ENCODE assay signal across 8 cellular contexts in the genomic region with DNA sequence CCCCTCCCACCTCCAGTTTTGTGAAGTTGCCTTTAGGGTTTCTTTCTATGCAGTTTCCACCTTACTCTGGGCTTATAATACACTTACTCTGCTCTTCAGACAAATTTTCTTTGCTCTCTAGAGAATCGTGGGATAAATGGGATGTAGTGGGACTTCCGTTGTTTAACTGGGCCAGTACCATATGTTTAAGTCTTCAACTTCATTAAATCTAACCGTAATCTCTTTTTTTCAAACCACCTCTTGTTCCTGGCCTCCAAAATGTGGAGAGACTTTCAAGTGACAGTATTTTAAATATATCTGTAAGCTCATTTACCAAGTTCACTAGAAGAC. TPM values are rescaled to one million over a fixed set of nuclear protein-coding genes. Genes with fewer than 3 reads are reported as not detected.
DNase-seq lines count a peak whose midpoint lies in the region; ATAC-seq and TF ChIP-seq lines count a peak whose summit lies in the region.

No MANE protein-coding gene starts in this region.

- WGBS in hepatocyte (ENCODE audit: low lambda C conversion rate, missing lambda C conversion rate): 1% methylated on average over 3 of the region's 3 CpGs

- H2AFZ ChIP-seq in hepatocyte: peak overlapping the region; percentile 22

- H3K4me1 Mint-ChIP-seq in stimulated activated naive CD8-positive, alpha-beta T cell treated with anti-CD3 and anti-CD28 coated beads, Interleukin-15, amount 100 ng/mL, for 72 hours: peaks cover 20% of the 10 kb centered on the region

- peak overlapping the region; percentile 81 for H3K4me2 ChIP-seq in hepatocyte

- DNase-seq in NCI-H146 treated with DMSO at 0.1 percent for 48 hours (lab: John Stamatoyannopoulos, UW; ENCODE audit: unreplicated experiment): peak; percentile 41
- DNase-seq in NCI-H146 (lab: John Stamatoyannopoulos, UW): no peak
- no peak for DNase-seq in hepatocyte (ENCODE audit: low spot score)
- DNase-seq in stimulated activated naive CD8-positive, alpha-beta T cell treated with anti-CD3 and anti-CD28 coated beads, Interleukin-15, amount 100 ng/mL, for 72 hours: no peak
- no peak for DNase-seq in retina
- DNase-seq in DMS53 treated with DMSO at 0.1 percent for 48 hours (lab: John Stamatoyannopoulos, UW; ENCODE audit: unreplicated experiment): no peak

- no peaks in the 10 kb centered on the region for H3K36me3 ChIP-seq in hepatocyte (replicated peaks; ENCODE audit: insufficient read depth, low read depth)

- H4K20me1 ChIP-seq in hepatocyte (ENCODE audit: insufficient read depth, poor library complexity, severe bottlenecking): peaks cover 5% of the 10 kb centered on the region

- no peak for ATAC-seq in stimulated activated naive CD8-positive, alpha-beta T cell treated with anti-CD3 and anti-CD28 coated beads, Interleukin-15, amount 100 ng/mL, for 72 hours
- no peak for ATAC-seq in HG03025 (IDR thresholded peaks at IDR 0.05; ENCODE audit: low FRiP score, unreplicated experiment)

- H3K4me1 ChIP-seq in hepatocyte (ENCODE audit: insufficient read depth): peaks cover 11% of the 10 kb centered on the region

- peak overlapping the region; percentile 94 to 98 for H3K27ac Mint-ChIP-seq in stimulated activated naive CD8-positive, alpha-beta T cell treated with anti-CD3 and anti-CD28 coated beads, Interleukin-15, amount 100 ng/mL, for 72 hours

- H3K9me3 Mint-ChIP-seq in stimulated activated naive CD8-positive, alpha-beta T cell treated with anti-CD3 and anti-CD28 coated beads, Interleukin-15, amount 100 ng/mL, for 72 hours: no peaks in the 10 kb centered on the region

- H3K27ac ChIP-seq in hepatocyte: peak overlapping the region; percentile 92

- H3K4me3 ChIP-seq in WI38 (ENCODE audit: low read depth, low read length) (peak overlapping the region; percentile 89), hepatocyte (peak overlapping the region; percentile 36)

- H3K9me2 ChIP-seq in hepatocyte (replicated peaks; ENCODE audit: insufficient read depth): no peaks in the 10 kb centered on the region

- peak overlapping the region; percentile 89 to 93 for H3K4me3 Mint-ChIP-seq in stimulated activated naive CD8-positive, alpha-beta T cell treated with anti-CD3 and anti-CD28 coated beads, Interleukin-15, amount 100 ng/mL, for 72 hours

- H3K27me3 Mint-ChIP-seq in stimulated activated naive CD8-positive, alpha-beta T cell treated with anti-CD3 and anti-CD28 coated beads, Interleukin-15, amount 100 ng/mL, for 72 hours: no peaks in the 10 kb centered on the region

- H3K9me3 ChIP-seq in hepatocyte (ENCODE audit: low read depth): no peaks in the 10 kb centered on the region

- no peaks in the 10 kb centered on the region for H3K27me3 ChIP-seq in hepatocyte

- TF ChIP-seq CTCF in WI38 (IDR thresholded peaks at IDR 0.05; ENCODE audit: low read depth, low read length) (no peak), hepatocyte (IDR thresholded peaks at IDR 0.05; ENCODE audit: poor library complexity) (no peak)

- H3K79me2 ChIP-seq in hepatocyte: peaks cover 49% of the 10 kb centered on the region

RNA-seq across cellular contexts. Expression of a gene that starts 23.9 kb away (rescaled TPM):
- 98.3 and 104 TPM in 2 replicates for total RNA-seq in hepatocyte
- polyA plus RNA-seq in hepatocyte: 32.3 and 34.1 TPM in 2 replicates
